Comparison of ENCODE assay signal across 2 cellular contexts in genomic region chr16:3400446-3400778, GRCh38.
TF ChIP-seq lines count a peak whose summit lies in the region.

No MANE protein-coding gene starts in this region.

TF ChIP-seq in HEK293, 187 proteins besides CTCF, POLR2A, EP300 and RAD21:
- no peak for TF ChIP-seq ZFHX2 (tag by site-specific recombination; conservative IDR thresholded peaks at IDR 0.05)
- TF ChIP-seq ZFP37 (tag by site-specific recombination; IDR thresholded peaks at IDR 0.05) = 0 out of 2 replicates have a peak, but pooled peaks have one; percentile 29
- no peak for TF ChIP-seq PRDM1 (tag by site-specific recombination; IDR thresholded peaks at IDR 0.05)
- no peak for TF ChIP-seq ZNF792 (tag by site-specific recombination; IDR thresholded peaks at IDR 0.05)
- TF ChIP-seq GFI1B (tag by site-specific recombination; IDR thresholded peaks at IDR 0.05) = no peak
- TF ChIP-seq ZNF707 (tag by site-specific recombination; IDR thresholded peaks at IDR 0.05) = no peak
- no peak for TF ChIP-seq ZNF664 (tag by site-specific recombination; IDR thresholded peaks at IDR 0.05)
- no peak for TF ChIP-seq ZNF248 (tag by site-specific recombination; IDR thresholded peaks at IDR 0.05)
- TF ChIP-seq ZNF335 (tag by site-specific recombination; conservative IDR thresholded peaks at IDR 0.05) = 0 out of 2 replicates have a peak, but pooled peaks have one; percentile 81
- no peak for TF ChIP-seq ZNF747 (tag by site-specific recombination; IDR thresholded peaks at IDR 0.05)
- no peak for TF ChIP-seq ZNF23 (tag by site-specific recombination; IDR thresholded peaks at IDR 0.05; ENCODE audit: borderline replicate concordance)
- TF ChIP-seq PRDM2 (tag by site-specific recombination; IDR thresholded peaks at IDR 0.05; ENCODE audit: borderline replicate concordance) = 0 out of 2 replicates have a peak, but pooled peaks have one; percentile 37
- TF ChIP-seq ZNF2 (tag by site-specific recombination; IDR thresholded peaks at IDR 0.05) = no peak
- TF ChIP-seq ZNF677 (tag by site-specific recombination; IDR thresholded peaks at IDR 0.05) = no peak
- TF ChIP-seq ZNF202 (tag by site-specific recombination; IDR thresholded peaks at IDR 0.05; ENCODE audit: borderline replicate concordance) = no peak
- TF ChIP-seq ZNF518A (tag by site-specific recombination; conservative IDR thresholded peaks at IDR 0.05; ENCODE audit: low read depth) = no peak
- TF ChIP-seq ZNF433 (tag by site-specific recombination; IDR thresholded peaks at IDR 0.05; ENCODE audit: low read depth) = no peak

TF ChIP-seq in K562, 482 proteins besides CTCF, POLR2A, EP300 and RAD21 (continues in another document):
- no peak for TF ChIP-seq KAT7 (CRISPR knock-in tag; IDR thresholded peaks at IDR 0.05; ENCODE audit: borderline replicate concordance)
- no peak for TF ChIP-seq TCF7L2 (IDR thresholded peaks at IDR 0.05; ENCODE audit: low read depth, low read length)
- no peak for TF ChIP-seq EZH2 (IDR thresholded peaks at IDR 0.05; ENCODE audit: borderline replicate concordance, low read depth, low read length)
- TF ChIP-seq CBX2 (IDR thresholded peaks at IDR 0.05; ENCODE audit: insufficient read depth, low read length, poor library complexity, severe bottlenecking) = no peak
- TF ChIP-seq ZNF165 (CRISPR knock-in tag; IDR thresholded peaks at IDR 0.05; ENCODE audit: borderline replicate concordance) = no peak
- TF ChIP-seq ZBTB7A (IDR thresholded peaks at IDR 0.05; ENCODE audit: borderline replicate concordance, control insufficient read depth, low read depth, low read length) = 0 out of 2 replicates have a peak, but pooled peaks have one; percentile 15
- TF ChIP-seq FOXP1 (CRISPR knock-in tag; IDR thresholded peaks at IDR 0.05) = peak; percentile 38; the same call in 1 of the 2 replicates
- no peak for TF ChIP-seq SREBF2 (CRISPR knock-in tag; IDR thresholded peaks at IDR 0.05)
- TF ChIP-seq XRCC3 (IDR thresholded peaks at IDR 0.05) = no peak
- no peak for TF ChIP-seq ELF4 (CRISPR knock-in tag; IDR thresholded peaks at IDR 0.05)
- no peak for TF ChIP-seq KDM2B (CRISPR knock-in tag; IDR thresholded peaks at IDR 0.05)
- no peak for TF ChIP-seq HSF4 (CRISPR knock-in tag; IDR thresholded peaks at IDR 0.05; ENCODE audit: borderline replicate concordance)
- no peak for TF ChIP-seq MAX (CRISPR knock-in tag; IDR thresholded peaks at IDR 0.05)
- no peak for TF ChIP-seq CBX3 (IDR thresholded peaks at IDR 0.05; ENCODE audit: borderline replicate concordance in 1 of 2, low read length in 2 of 2)
- TF ChIP-seq KAT2B (IDR thresholded peaks at IDR 0.05; ENCODE audit: low read depth, low read length) = no peak
- TF ChIP-seq THAP7 (CRISPR knock-in tag; IDR thresholded peaks at IDR 0.05) = no peak
- no peak for TF ChIP-seq UBTF (IDR thresholded peaks at IDR 0.05; ENCODE audit: borderline replicate concordance in 1 of 2, low read depth in 2 of 2, low read length in 2 of 2)
- no peak for TF ChIP-seq ELF2 (CRISPR knock-in tag; IDR thresholded peaks at IDR 0.05)
- no peak for TF ChIP-seq NCOA6 (IDR thresholded peaks at IDR 0.05)
- TF ChIP-seq COPS2 (conservative IDR thresholded peaks at IDR 0.05) = no peak
- TF ChIP-seq MAFF (IDR thresholded peaks at IDR 0.05; ENCODE audit: low read length) = no peak
- no peak for TF ChIP-seq NFE2L1 (tag; IDR thresholded peaks at IDR 0.05; ENCODE audit: borderline replicate concordance, low read depth)
- TF ChIP-seq HIVEP1 (CRISPR knock-in tag; IDR thresholded peaks at IDR 0.05) = no peak
- TF ChIP-seq SIX5 (IDR thresholded peaks at IDR 0.05; ENCODE audit: borderline replicate concordance in 1 of 2, insufficient read depth in 1 of 2, low read depth in 1 of 2, low read length in 2 of 2) = no peak
- TF ChIP-seq TCF15 (CRISPR knock-in tag; IDR thresholded peaks at IDR 0.05) = no peak
- TF ChIP-seq GATA2 (CRISPR knock-in tag; IDR thresholded peaks at IDR 0.05) = no peak
- no peak for TF ChIP-seq MGA (IDR thresholded peaks at IDR 0.05)
- TF ChIP-seq POLR2AphosphoS2 (IDR thresholded peaks at IDR 0.05; ENCODE audit: low read length) = no peak
- peak; percentile 31; the same call in 1 of the 2 replicates for TF ChIP-seq ZBTB49 (CRISPR knock-in tag; IDR thresholded peaks at IDR 0.05; ENCODE audit: borderline replicate concordance)
